In genomic region chr17:18785933-18786332, GRCh38 we compare ENCODE assay signal across 3 cellular contexts. TPM values are rescaled to one million over a fixed set of nuclear protein-coding genes. Genes with fewer than 3 reads are reported as not detected.
"Had no signal": no experiment of that assay in that cellular context is flagged by ENCODE, and none has a peak within 500 bp of the region (broad histone marks: within the 10 kb centered on the region; RNA-seq: fewer than 3 reads in every experiment).

No MANE protein-coding gene starts in this region.

RNA-seq across cellular contexts. Expression of gene FBXW10, which starts 42.1 kb away (rescaled TPM):
- total RNA-seq: HT1080, LHCN-M2, Right ventricle myocardium inferior had no signal
